ENCODE assay signal across 8 cellular contexts in genomic region chr6:70413829-70414494, GRCh38. TPM values are rescaled to one million over a fixed set of nuclear protein-coding genes. Genes with fewer than 3 reads are reported as not detected.
DNase-seq lines count a peak whose midpoint lies in the region; ATAC-seq and TF ChIP-seq lines count a peak whose summit lies in the region.

No MANE protein-coding gene starts in this region.

- peaks cover 13 to 26% (median 20%) of the 10 kb centered on the region in 4 donors for H3K4me1 Mint-ChIP-seq in CD4-positive, alpha-beta memory T cell
- peaks cover 24% of the 10 kb centered on the region for H3K4me1 Mint-ChIP-seq in central memory CD8-positive, alpha-beta T cell

- peak overlapping the region; percentile 84 to 93 (median 90) for H3K27ac Mint-ChIP-seq in CD4-positive, alpha-beta memory T cell
- H3K27ac Mint-ChIP-seq in central memory CD8-positive, alpha-beta T cell (ENCODE audit: low read depth), result peak overlapping the region; percentile 82

- TF ChIP-seq POLR2A in Peyer's patch (IDR thresholded peaks at IDR 0.05) (no peak), stomach (IDR thresholded peaks at IDR 0.05) (no peak)

- peaks cover 0 to 2% of the 10 kb centered on the region in 2 donors for H3K27me3 Mint-ChIP-seq in CD4-positive, alpha-beta memory T cell
- H3K27me3 Mint-ChIP-seq in central memory CD8-positive, alpha-beta T cell, result no peaks in the 10 kb centered on the region

- no peak for TF ChIP-seq EP300 in stomach (IDR thresholded peaks at IDR 0.05)

- CTCF ChIA-PET in CD4-positive, alpha-beta memory T cell (lab: Charles Lee; ENCODE audit: partially characterized antibody), result interaction anchor here (0.7 to 1.8 kb wide), 4 partner anchors 11 to 254 kb away, joined by 3 to 5 read pairs (median 4); no protein-coding TSS in a partner anchor

- peaks cover 5 to 11% of the 10 kb centered on the region in 2 donors for H3K36me3 Mint-ChIP-seq in CD4-positive, alpha-beta memory T cell
- H3K36me3 Mint-ChIP-seq in central memory CD8-positive, alpha-beta T cell (ENCODE audit: insufficient read depth), result peaks cover 11% of the 10 kb centered on the region

- no peaks in the 10 kb centered on the region for H3K36me3 ChIP-seq in CD4-positive, alpha-beta memory T cell (ENCODE audit: insufficient read depth, low read length)
- H3K36me3 ChIP-seq in Peyer's patch (peaks cover 0 to 7% (median 0%) of the 10 kb centered on the region in 3 donors), stomach (peaks cover 7 to 14% (median 12%) of the 10 kb centered on the region in 4 donors)

- peak in 4 of 5 donors; percentile 5 to 14 (median 12) for DNase-seq in CD4-positive, alpha-beta memory T cell
- DNase-seq in Peyer's patch (peak in 1 of 3 donors; percentile 55), left colon (no peak), stomach (no peak), D341Med (ENCODE audit: low spot score) (no peak)
- DNase-seq in central memory CD8-positive, alpha-beta T cell (ENCODE audit: low spot score in 2 of 2), result no peak

- H3K4me3 Mint-ChIP-seq in CD4-positive, alpha-beta memory T cell, result peak overlapping the region; percentile 93 to 97 (median 95)
- peak overlapping the region; percentile 90 for H3K4me3 Mint-ChIP-seq in central memory CD8-positive, alpha-beta T cell

- H3K4me3 ChIP-seq in CD4-positive, alpha-beta memory T cell (ENCODE audit: low read length in 2 of 2), result peak overlapping the region; percentile 59 to 62
- H3K4me3 ChIP-seq in Peyer's patch (peak overlapping the region; percentile 80 to 94 (median 88)), stomach (peak overlapping the region; percentile 93 to 97 (median 95))

- ATAC-seq in GM18907 (IDR thresholded peaks at IDR 0.05; ENCODE audit: unreplicated experiment) (peak; percentile 32), HG03159 (IDR thresholded peaks at IDR 0.05; ENCODE audit: unreplicated experiment) (peak; percentile 20), left colon (peak; percentile 35)
- ATAC-seq in central memory CD8-positive, alpha-beta T cell (replicated peaks; ENCODE audit: extremely low read depth, poor library complexity, severe bottlenecking), result peak; percentile 27

- H3K4me1 ChIP-seq in CD4-positive, alpha-beta memory T cell (ENCODE audit: insufficient read depth, low read length), result peaks cover 17% of the 10 kb centered on the region
- peaks cover 0 to 25% (median 0%) of the 10 kb centered on the region in 4 donors for H3K4me1 ChIP-seq in Peyer's patch
- H3K4me1 ChIP-seq in stomach, result peaks cover 6 to 58% (median 27%) of the 10 kb centered on the region in 4 donors

- H3K27me3 ChIP-seq in CD4-positive, alpha-beta memory T cell (ENCODE audit: insufficient read depth, low read length), result no peaks in the 10 kb centered on the region
- H3K27me3 ChIP-seq in Peyer's patch (no peaks in the 10 kb centered on the region), stomach (no peaks in the 10 kb centered on the region)

- 0 to 1% (median 1%) methylated on average over 41 to 44 of the region's 44 CpGs for WGBS in stomach, 5 donors

- peak overlapping the region; percentile 56 for H3K27ac ChIP-seq in CD4-positive, alpha-beta memory T cell (ENCODE audit: low read depth, low read length)
- H3K27ac ChIP-seq in Peyer's patch (peak overlapping the region; percentile 83 to 91 (median 88)), stomach (peak overlapping the region; percentile 85 to 96 (median 90))

- peaks cover 0 to 2% (median 0%) of the 10 kb centered on the region in 8 donors for H3K9me3 Mint-ChIP-seq in CD4-positive, alpha-beta memory T cell
- H3K9me3 Mint-ChIP-seq in central memory CD8-positive, alpha-beta T cell, result no peaks in the 10 kb centered on the region

- intact Hi-C loops in CD4-positive, alpha-beta memory T cell (cut with micrococcal nuclease), result loop anchor here (1.0 to 10.0 kb wide), 7 partner anchors 42 to 871 kb away; partner anchors contain the start of genes LMBRD1, OGFRL1, SDHAF4 and SMAP1
- intact Hi-C loops in left colon (cut with DNase I, micrococcal nuclease) (loop anchor here in 1 of 2 donors (5.0 kb wide), 1 partner anchor 253 kb away; the partner anchor contains the start of gene SMAP1), stomach (cut with DNase I; ENCODE audit: low total_unique reads) (no loop called here)

- no peak for TF ChIP-seq CTCF in Peyer's patch (IDR thresholded peaks at IDR 0.05)
- TF ChIP-seq CTCF in stomach (IDR thresholded peaks at IDR 0.05), result no peak

- H3K9me3 ChIP-seq in CD4-positive, alpha-beta memory T cell (ENCODE audit: control insufficient read depth in 1 of 2, low read length in 2 of 2), result no peaks in the 10 kb centered on the region
- H3K9me3 ChIP-seq in Peyer's patch, result no peaks in the 10 kb centered on the region
- no peaks in the 10 kb centered on the region for H3K9me3 ChIP-seq in stomach

- POLR2A ChIA-PET in CD4-positive, alpha-beta memory T cell (lab: Charles Lee; ENCODE audit: partially characterized antibody), result interaction anchor here (1.1 to 3.1 kb wide), 4 partner anchors 42 to 254 kb away, joined by 3 to 17 read pairs (median 6); partner anchors contain the start of genes SDHAF4 and SMAP1

RNA-seq across cellular contexts. Expression of gene FAM135A, which starts 0.7 kb away (rescaled TPM):
- 10 to 100 TPM; 11.3 to 14.5 TPM for total RNA-seq in CD4-positive, alpha-beta memory T cell
- polyA plus RNA-seq in CD4-positive, alpha-beta memory T cell, result 1 to 10 TPM; 1.4 to 2.8 TPM
- total RNA-seq in Peyer's patch (10 to 100 TPM; 51.2 to 93.6 (median 82.5) TPM), left colon (10 to 100 TPM; 54.4 to 68.4 TPM), stomach (100 to 1,000 TPM in 1 of 5 donors, 10 to 100 TPM in 4; 25.9 to 121 (median 58.8) TPM)
- 10 to 100 TPM in 1 of 3 donors, 1 to 10 TPM in 2; 7.2 to 30.3 (median 8.9) TPM for polyA plus RNA-seq in stomach

Comparison
In these comparisons a context has a peak if more than half of its experiments do, and no peak if none do; other contexts are left out.
1. DNase-seq: peak in CD4-positive, alpha-beta memory T cell (4 of 5); none in central memory CD8-positive, alpha-beta T cell (0 of 2), left colon (0 of 2), stomach (single experiment) and D341Med (single experiment).
2. Peak in every context shown above with its lines, with median percentiles within 50 percentile points of each other: H3K27ac ChIP-seq, H3K4me3 ChIP-seq and ATAC-seq.